ENCODE assay signal across 15 cellular contexts in the genomic region with DNA sequence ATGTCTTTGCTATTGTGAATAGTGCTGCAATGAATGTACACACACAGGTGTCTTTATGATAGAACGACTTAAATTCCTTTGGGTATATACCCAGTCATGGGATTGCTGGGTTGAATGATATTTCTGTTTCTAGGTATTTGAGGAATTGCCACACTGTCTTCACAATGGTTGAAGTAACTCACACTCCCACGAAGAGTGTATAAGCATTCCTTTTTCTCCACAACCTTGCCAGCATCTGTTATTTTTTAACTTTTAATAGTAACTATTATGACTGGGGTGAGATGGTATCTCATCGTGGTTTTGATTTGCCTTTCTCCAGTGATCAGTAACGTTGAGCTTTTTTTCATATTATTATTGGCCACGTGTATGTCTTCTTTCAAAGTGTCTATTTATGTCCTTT. TPM values are rescaled to one million over a fixed set of nuclear protein-coding genes. Genes with fewer than 3 reads are reported as not detected.
A peak's percentile ranks its signal among the peaks of the same experiment; 100 is the strongest.
DNase-seq lines count a peak whose midpoint lies in the region; ATAC-seq lines count a peak whose summit lies in the region.
"Had no signal": no experiment of that assay in that cellular context is flagged by ENCODE, and none has a peak within 500 bp of the region (broad histone marks: within the 10 kb centered on the region; RNA-seq: fewer than 3 reads in every experiment).

No MANE protein-coding gene starts in this region.

- no peaks in the 10 kb centered on the region for H3K4me1 ChIP-seq in mesenchymal stem cell (ENCODE audit: control insufficient read depth, insufficient read depth, low read depth, low read length)
- H3K4me1 ChIP-seq: BLaER1 treated with 17β-estradiol and CSF1 and Interleukin-3, amounts not matched to agents 10 nM and 100 nM had no signal

- H3K27me3 ChIP-seq in mesenchymal stem cell (ENCODE audit: control insufficient read depth in 1 of 2, insufficient read depth in 1 of 2, low read length in 2 of 2) = no peaks in the 10 kb centered on the region
- H3K27me3 ChIP-seq: BLaER1 treated with 17β-estradiol and CSF1 and Interleukin-3, amounts not matched to agents 10 nM and 100 nM had no signal

- DNase-seq in Caki2 (ENCODE audit: low read depth) = peak; percentile 30
- DNase-seq in glomerular visceral epithelial cell (ENCODE audit: extremely low spot score) = peak; percentile 64
- no peak for DNase-seq in mesenchymal stem cell
- no peak for DNase-seq in left ventricle myocardium superior
- no peak for DNase-seq in DMS53 treated with DMSO at 0.1 percent for 48 hours (lab: John Stamatoyannopoulos, UW; ENCODE audit: unreplicated experiment)
- DNase-seq in NCI-H1092 treated with DMSO at 0.1 percent for 48 hours (lab: John Stamatoyannopoulos, UW) = no peak
- no peak for DNase-seq in hypothalamus (lab: John Stamatoyannopoulos, UW)
- DNase-seq: 8988T; CD8-positive, alpha-beta T cell; DMS 273 treated with DMSO at 0.1 percent for 48 hours; DMS53; GDM1; HCEC 1CT had no signal

- 76% methylated on average over 4 of the region's 5 CpGs for WGBS in mesenchymal stem cell

- no peak overlapping the region for H3K4ac ChIP-seq in mesenchymal stem cell (ENCODE audit: low read depth in 1 of 2, low read length in 2 of 2)

- no peaks in the 10 kb centered on the region for H3K79me1 ChIP-seq in mesenchymal stem cell (replicated peaks; ENCODE audit: low read length, poor library complexity, severe bottlenecking)

- no peak overlapping the region for H2AFZ ChIP-seq in mesenchymal stem cell (ENCODE audit: low read depth, low read length)
- H2AFZ ChIP-seq: GM23338 had no signal

- no peak overlapping the region for H2BK12ac ChIP-seq in mesenchymal stem cell (ENCODE audit: low read length in 2 of 2)

- no peak overlapping the region for H3K9ac ChIP-seq in mesenchymal stem cell (ENCODE audit: low read length)
- H3K9ac ChIP-seq: BLaER1 treated with 17β-estradiol and CSF1 and Interleukin-3, amounts not matched to agents 10 nM and 100 nM had no signal

- H3K4me2 ChIP-seq in mesenchymal stem cell (ENCODE audit: low read length, poor library complexity, severe bottlenecking) = no peak overlapping the region
- H3K4me2 ChIP-seq: BLaER1 treated with 17β-estradiol and CSF1 and Interleukin-3, amounts not matched to agents 10 nM and 100 nM; GM23338 had no signal

- no peak overlapping the region for H3K14ac ChIP-seq in mesenchymal stem cell (ENCODE audit: low read length in 2 of 2)

- H3K4me3 ChIP-seq in mesenchymal stem cell (ENCODE audit: insufficient read depth in 1 of 2, low read depth in 1 of 2, low read length in 2 of 2) = no peak overlapping the region
- H3K4me3 ChIP-seq: BLaER1 treated with 17β-estradiol and CSF1 and Interleukin-3, amounts not matched to agents 10 nM and 100 nM; GM23338 had no signal

- H2AK5ac ChIP-seq in mesenchymal stem cell (ENCODE audit: low read length, severe bottlenecking) = no peak overlapping the region

- peak overlapping the region; percentile 67 for H3K27ac ChIP-seq in mesenchymal stem cell (ENCODE audit: low read length, poor library complexity, severe bottlenecking)
- H3K27ac ChIP-seq: BLaER1 treated with 17β-estradiol and CSF1 and Interleukin-3, amounts not matched to agents 10 nM and 100 nM had no signal

- H3K9me3 ChIP-seq in mesenchymal stem cell (ENCODE audit: control insufficient read depth, low read length) = peaks cover 4% of the 10 kb centered on the region

- no peak overlapping the region for H2BK120ac ChIP-seq in mesenchymal stem cell (ENCODE audit: low read depth, low read length)

- no peak overlapping the region for H4K91ac ChIP-seq in mesenchymal stem cell (ENCODE audit: low read length)

- no peak overlapping the region for H4K8ac ChIP-seq in mesenchymal stem cell (ENCODE audit: low read length)

- no peaks in the 10 kb centered on the region for H3K36me3 ChIP-seq in mesenchymal stem cell (ENCODE audit: control insufficient read depth in 1 of 2, insufficient read depth in 2 of 2, low read depth in 1 of 2, low read length in 2 of 2)
- H3K36me3 ChIP-seq: BLaER1 treated with 17β-estradiol and CSF1 and Interleukin-3, amounts not matched to agents 10 nM and 100 nM had no signal

- in situ Hi-C loops in Caki2 (cut with HindIII; ENCODE audit: low pct_unique_long_range_greater_than_20kb, low sequenced_read_pairs) = no loop called here

- no peak overlapping the region for H3K23ac ChIP-seq in mesenchymal stem cell (ENCODE audit: low read length in 2 of 2)

- intact Hi-C loops in left ventricle myocardium superior (cut with micrococcal nuclease) = no loop called here

- no peak for ATAC-seq in left ventricle myocardium superior
- ATAC-seq: CD8-positive, alpha-beta T cell; GM23338 had no signal

- H2BK15ac ChIP-seq in mesenchymal stem cell (ENCODE audit: low read depth, poor library complexity, severe bottlenecking) = no peak overlapping the region

- H2BK5ac ChIP-seq in mesenchymal stem cell (ENCODE audit: low read depth, low read length, poor library complexity, severe bottlenecking) = no peak overlapping the region

- H3K18ac ChIP-seq in mesenchymal stem cell (ENCODE audit: low read depth in 1 of 2, low read length in 2 of 2) = no peak overlapping the region

RNA-seq across cellular contexts. Expression of a gene that starts 17.6 kb away (rescaled TPM):
- total RNA-seq in Caki2 (2014; rRNA removed; shearing (Covaris generic); ENCODE audit: low replicate concordance) = 29.3 and 40.0 TPM in 2 replicates
- 20.4 TPM for polyA plus RNA-seq in mesenchymal stem cell (2013, experiment 1 of 2)
- polyA plus RNA-seq in mesenchymal stem cell (2013, experiment 2 of 2) = 21.4 TPM
- 43.4 TPM for total RNA-seq in left ventricle myocardium superior

Comparison
In these comparisons a context has a peak if more than half of its experiments do, and no peak if none do; other contexts are left out.
1. DNase-seq: peak in Caki2 (single experiment) and glomerular visceral epithelial cell (single experiment); none in mesenchymal stem cell (single experiment), left ventricle myocardium superior (single experiment), DMS53 treated with DMSO at 0.1 percent for 48 hours (single experiment), NCI-H1092 treated with DMSO at 0.1 percent for 48 hours (single experiment) and hypothalamus (0 of 51).